9 cellular contexts compared by ENCODE assay signal in genomic region chr15:43794269-43795037, GRCh38. TPM values are rescaled to one million over a fixed set of nuclear protein-coding genes. Genes with fewer than 3 reads are reported as not detected.
DNase-seq lines count a peak whose midpoint lies in the region; ATAC-seq and TF ChIP-seq lines count a peak whose summit lies in the region.
"Had no signal": no experiment of that assay in that cellular context is flagged by ENCODE, and none has a peak within 500 bp of the region (broad histone marks: within the 10 kb centered on the region; RNA-seq: fewer than 3 reads in every experiment).

No MANE protein-coding gene starts in this region.

- H3K4me1 ChIP-seq in CD8-positive, alpha-beta memory T cell (ENCODE audit: insufficient read depth, low read length): peaks cover 34% of the 10 kb centered on the region
- H3K4me1 ChIP-seq in PC-3 (ENCODE audit: insufficient read depth, low read length): peaks cover 57% of the 10 kb centered on the region
- peaks cover 17% of the 10 kb centered on the region for H3K4me1 ChIP-seq in neural progenitor cell

- H3K79me2 ChIP-seq in PC-3 (ENCODE audit: low read length) (peaks cover 35% of the 10 kb centered on the region), neural progenitor cell (ENCODE audit: low read depth) (peaks cover 31% of the 10 kb centered on the region)

- TF ChIP-seq CTCF in PC-3 (conservative IDR thresholded peaks at IDR 0.05; ENCODE audit: low read depth, low read length) (no peak), neural progenitor cell (IDR thresholded peaks at IDR 0.05) (no peak)

- H3K36me3 ChIP-seq in CD8-positive, alpha-beta memory T cell (ENCODE audit: insufficient read depth, low read length): peaks cover 40% of the 10 kb centered on the region
- H3K36me3 ChIP-seq in PC-3 (ENCODE audit: low read depth, low read length): peaks cover 30% of the 10 kb centered on the region
- H3K36me3 ChIP-seq in neural progenitor cell: no peaks in the 10 kb centered on the region

- H3K4me3 Mint-ChIP-seq in CD8-positive, alpha-beta memory T cell: peak overlapping the region; percentile 95 to 98 (median 97)
- H3K4me3 Mint-ChIP-seq in effector memory CD8-positive, alpha-beta T cell: peak overlapping the region; percentile 95 to 97
- H3K4me3 Mint-ChIP-seq in neural progenitor cell: peak overlapping the region; percentile 98

- no peaks in the 10 kb centered on the region for H3K27me3 ChIP-seq in CD8-positive, alpha-beta memory T cell (ENCODE audit: insufficient read depth, low read length, poor library complexity, severe bottlenecking)
- H3K27me3 ChIP-seq in PC-3 (ENCODE audit: low read length) (no peaks in the 10 kb centered on the region), neural progenitor cell (no peaks in the 10 kb centered on the region)

- H3F3A ChIP-seq in PC-3 (ENCODE audit: low read length, unreplicated experiment) (peaks cover 5% of the 10 kb centered on the region), neural progenitor cell (ENCODE audit: low read depth) (peaks cover 43% of the 10 kb centered on the region)

- no peak overlapping the region for H3K27ac ChIP-seq in CD8-positive, alpha-beta memory T cell (ENCODE audit: low read depth, low read length)
- H3K27ac ChIP-seq in PC-3 (ENCODE audit: low read length) (no peak overlapping the region), neural progenitor cell (no peak overlapping the region)

- H3K4me3 ChIP-seq in CD8-positive, alpha-beta memory T cell (ENCODE audit: low read length): no peak overlapping the region
- H3K4me3 ChIP-seq in PC-3 (ENCODE audit: low read length): peak overlapping the region; percentile 96
- no peak overlapping the region for H3K4me3 ChIP-seq in neural progenitor cell

- CTCF ChIA-PET in CD8-positive, alpha-beta memory T cell (lab: Charles Lee): interaction anchor here (2.4 kb wide), 1 partner anchor 18 kb away, joined by 6 read pairs; the partner anchor contains the start of gene ELL3
- CTCF ChIA-PET in PC-3 (lab: Charles Lee): no interaction called here

- H3K9ac ChIP-seq in PC-3 (ENCODE audit: low read length): no peak overlapping the region
- H3K9ac ChIP-seq in neural progenitor cell: no peak overlapping the region

- ATAC-seq in PC-3: no peak
- no peak for ATAC-seq in effector memory CD8-positive, alpha-beta T cell (replicated peaks)
- ATAC-seq in HG02938 (IDR thresholded peaks at IDR 0.05; ENCODE audit: unreplicated experiment): no peak
- no peak for ATAC-seq in HG03039 (IDR thresholded peaks at IDR 0.05; ENCODE audit: unreplicated experiment)

- DNase-seq in CD8-positive, alpha-beta memory T cell: no peak
- no peak for DNase-seq in PC-3
- no peak for DNase-seq in effector memory CD8-positive, alpha-beta T cell
- DNase-seq in neural progenitor cell (ENCODE audit: low spot score): no peak
- DNase-seq in NCI-H1417 (lab: John Stamatoyannopoulos, UW): no peak
- no peak for DNase-seq in DMS79 treated with DMSO at 0.1 percent for 48 hours (lab: John Stamatoyannopoulos, UW)
- DNase-seq: NCI-H1694 had no signal

- intact Hi-C loops in PC-3 (cut with micrococcal nuclease): no loop called here

- H2AFZ ChIP-seq in PC-3 (ENCODE audit: low read length) (no peak overlapping the region), neural progenitor cell (replicated peaks) (no peak overlapping the region)

- H3K4me2 ChIP-seq in PC-3 (ENCODE audit: low read length) (peak overlapping the region; percentile 90), neural progenitor cell (no peak overlapping the region)

- peaks cover 49 to 73% (median 60%) of the 10 kb centered on the region in 3 donors for H3K4me1 Mint-ChIP-seq in CD8-positive, alpha-beta memory T cell
- H3K4me1 Mint-ChIP-seq in effector memory CD8-positive, alpha-beta T cell (ENCODE audit: low read depth in 2 of 2): peaks cover 39 to 58% of the 10 kb centered on the region in 2 donors
- peaks cover 41% of the 10 kb centered on the region for H3K4me1 Mint-ChIP-seq in neural progenitor cell

- no peaks in the 10 kb centered on the region for H3K9me3 Mint-ChIP-seq in CD8-positive, alpha-beta memory T cell
- H3K9me3 Mint-ChIP-seq in effector memory CD8-positive, alpha-beta T cell: no peaks in the 10 kb centered on the region
- H3K9me3 Mint-ChIP-seq in neural progenitor cell: no peaks in the 10 kb centered on the region

- H3K36me3 Mint-ChIP-seq in CD8-positive, alpha-beta memory T cell: peaks cover 4 to 73% (median 11%) of the 10 kb centered on the region in 3 donors
- H3K36me3 Mint-ChIP-seq in effector memory CD8-positive, alpha-beta T cell (ENCODE audit: insufficient read depth): peaks cover 52% of the 10 kb centered on the region
- peaks cover 34% of the 10 kb centered on the region for H3K36me3 Mint-ChIP-seq in neural progenitor cell

- POLR2A ChIA-PET in CD8-positive, alpha-beta memory T cell (lab: Charles Lee): no interaction called here
- POLR2A ChIA-PET in PC-3 (lab: Charles Lee; ENCODE audit: unreplicated experiment): interaction anchor here (0.6 kb wide), 2 partner anchors 17 to 37 kb away, joined by 3 to 14 read pairs; no protein-coding TSS in a partner anchor

- H3K9me2 ChIP-seq in PC-3 (replicated peaks; ENCODE audit: low read length): no peaks in the 10 kb centered on the region

- no peaks in the 10 kb centered on the region for H3K9me3 ChIP-seq in CD8-positive, alpha-beta memory T cell (ENCODE audit: low read length)
- H3K9me3 ChIP-seq in PC-3 (ENCODE audit: low read length): no peaks in the 10 kb centered on the region
- H3K9me3 ChIP-seq in neural progenitor cell (ENCODE audit: low read depth): no peaks in the 10 kb centered on the region

- no TSS peak for BruUV-seq in PC-3 (replicated peaks; lab: Mats Ljungman, UMichigan)

- H4K20me1 ChIP-seq in PC-3 (ENCODE audit: low read length) (peaks cover 5% of the 10 kb centered on the region; the same call in 1 of the 2 replicates), neural progenitor cell (ENCODE audit: low read depth) (peaks cover 38% of the 10 kb centered on the region)

- peak overlapping the region; percentile 65 to 99 (median 88) for H3K27ac Mint-ChIP-seq in CD8-positive, alpha-beta memory T cell
- H3K27ac Mint-ChIP-seq in effector memory CD8-positive, alpha-beta T cell: peak overlapping the region; percentile 97 to 98
- H3K27ac Mint-ChIP-seq in neural progenitor cell: no peak overlapping the region

- no peaks in the 10 kb centered on the region for H3K27me3 Mint-ChIP-seq in CD8-positive, alpha-beta memory T cell
- H3K27me3 Mint-ChIP-seq in effector memory CD8-positive, alpha-beta T cell: no peaks in the 10 kb centered on the region
- peaks cover 10% of the 10 kb centered on the region for H3K27me3 Mint-ChIP-seq in neural progenitor cell (ENCODE audit: insufficient read depth, low read depth)

RNA-seq across cellular contexts. Expression of gene SERF2, which starts 2.3 kb away (rescaled TPM):
- 100 to 1,000 TPM; 624 to 632 TPM for total RNA-seq in CD8-positive, alpha-beta memory T cell
- 1,932 TPM for polyA plus RNA-seq in CD8-positive, alpha-beta memory T cell
- total RNA-seq in PC-3 (2014; rRNA removed): 665 and 756 TPM in 2 replicates
- total RNA-seq in neural progenitor cell (ENCODE audit: low replicate concordance): 249 and 430 TPM in 2 replicates

RNA-seq across cellular contexts. Expression of gene SERINC4, which starts 5.6 kb away (rescaled TPM):
- total RNA-seq in CD8-positive, alpha-beta memory T cell: under 1 TPM; 0.20 to 0.26 TPM
- polyA plus RNA-seq in CD8-positive, alpha-beta memory T cell: 2.2 TPM
- total RNA-seq in PC-3 (2014; rRNA removed) (not detected in 2 replicates), neural progenitor cell (ENCODE audit: low replicate concordance) (0.50 TPM in 1 of 2 replicates, not detected in the other)

RNA-seq across cellular contexts. Expression of gene HYPK, which starts 5.9 kb away (rescaled TPM):
- total RNA-seq in CD8-positive, alpha-beta memory T cell: 10 to 100 TPM; 28.5 to 32.7 TPM
- 11.9 TPM for polyA plus RNA-seq in CD8-positive, alpha-beta memory T cell
- total RNA-seq in PC-3 (2014; rRNA removed) (22.8 and 29.4 TPM in 2 replicates), neural progenitor cell (ENCODE audit: low replicate concordance) (6.7 and 8.3 TPM in 2 replicates)

RNA-seq across cellular contexts. Expression of gene ELL3, which starts 17.7 kb away (rescaled TPM):
- total RNA-seq in CD8-positive, alpha-beta memory T cell: 1 to 10 TPM in 1 of 2 experiments, under 1 TPM in 1; 0.49 to 1.8 TPM
- polyA plus RNA-seq in CD8-positive, alpha-beta memory T cell: 0.24 TPM
- total RNA-seq in PC-3 (2014; rRNA removed) (15.0 and 35.8 TPM in 2 replicates), neural progenitor cell (ENCODE audit: low replicate concordance) (3.1 and 5.1 TPM in 2 replicates)

RNA-seq across cellular contexts. Expression of gene MFAP1, which starts 30.0 kb away (rescaled TPM):
- 10 to 100 TPM; 49.8 to 50.1 TPM for total RNA-seq in CD8-positive, alpha-beta memory T cell
- polyA plus RNA-seq in CD8-positive, alpha-beta memory T cell: 16.8 TPM
- total RNA-seq in PC-3 (2014; rRNA removed) (18.5 and 18.6 TPM in 2 replicates), neural progenitor cell (ENCODE audit: low replicate concordance) (42.4 and 47.3 TPM in 2 replicates)
